In the genomic region with DNA sequence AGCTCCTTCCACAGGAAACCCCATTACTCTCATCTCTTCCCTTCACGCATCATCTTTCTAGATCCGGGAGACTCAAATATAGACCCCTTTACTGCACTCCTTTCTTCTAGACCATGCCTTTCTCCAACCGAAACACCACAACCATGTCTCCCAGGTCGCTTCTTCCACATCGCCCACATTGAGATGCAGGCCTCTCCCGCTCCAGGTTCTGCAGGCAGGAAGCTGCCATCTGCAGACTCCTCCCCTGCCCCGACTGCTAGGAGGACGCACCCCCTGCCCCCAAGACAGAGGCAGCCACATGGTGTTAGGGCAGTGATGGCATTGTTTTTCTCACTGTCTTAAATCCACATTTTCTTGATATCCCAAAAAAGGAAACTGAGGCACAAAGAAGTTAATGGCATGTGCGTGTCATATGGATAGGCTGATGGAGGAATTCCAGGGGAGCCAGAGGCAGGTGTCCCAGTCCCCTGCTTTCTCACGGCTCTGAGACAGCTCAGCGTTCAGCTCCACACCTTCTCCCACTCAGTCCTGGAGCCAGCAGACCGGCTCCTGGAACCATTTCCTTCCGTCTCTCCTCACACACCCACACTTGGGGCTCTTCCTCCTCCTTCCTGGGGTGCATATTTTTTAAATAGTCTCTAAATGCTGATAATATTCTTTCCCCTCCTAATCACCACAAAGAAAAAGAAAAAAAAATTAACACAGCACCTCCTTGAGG, we compare ENCODE assay signal across 24 cellular contexts.
"Had no signal": no experiment of that assay in that cellular context is flagged by ENCODE, and none has a peak within 500 bp of the region (broad histone marks: within the 10 kb centered on the region; RNA-seq: fewer than 3 reads in every experiment).

No MANE protein-coding gene starts in this region.

- H3K27me3 Mint-ChIP-seq: stimulated activated naive CD8-positive, alpha-beta T cell treated with anti-CD3 and anti-CD28 coated beads, Interleukin-15, Interleukin-2, amounts not matched to agents 100 ng/mL and 50 ng/mL, for 24 hours had no signal

- H3K4me3 Mint-ChIP-seq: naive thymus-derived CD8-positive, alpha-beta T cell; nephron; stimulated activated effector memory CD8-positive, alpha-beta T cell treated with anti-CD3 and anti-CD28 coated beads, Interleukin-12 subunit alpha, Interleukin-12 subunit beta, amount 100 ng/mL, for 72 hours; stimulated activated naive CD8-positive, alpha-beta T cell treated with anti-CD3 and anti-CD28 coated beads, Interleukin-15, Interleukin-2, amounts not matched to agents 100 ng/mL and 50 ng/mL, for 24 hours; type B pancreatic cell had no signal

- H3K36me3 ChIP-seq: left lung, lower lobe of right lung, pancreas, prostate gland, tibial nerve, uterus had no signal

- H3K9me3 ChIP-seq: lower lobe of right lung, pancreas, prostate gland, uterus had no signal

- H3K4me1 ChIP-seq: left lung, lower lobe of right lung, pancreas, prostate gland, tibial nerve, uterus had no signal

- H3K27ac ChIP-seq: left lung, lower lobe of right lung, pancreas, prostate gland, skin epidermis, tibial nerve, uterus had no signal

- H3K36me3 Mint-ChIP-seq: stimulated activated effector memory CD8-positive, alpha-beta T cell treated with anti-CD3 and anti-CD28 coated beads, Interleukin-12 subunit alpha, Interleukin-12 subunit beta, amount 100 ng/mL, for 72 hours; type B pancreatic cell had no signal

- H3K27me3 ChIP-seq: pancreas, tibial nerve, uterus had no signal

- ATAC-seq: left colon; left lung; lower lobe of right lung; naive thymus-derived CD8-positive, alpha-beta T cell; pancreas; right cardiac atrium; sciatic nerve had no signal

- H3K4me3 ChIP-seq: left lung, lower lobe of right lung, pancreas, prostate gland, skin epidermis, tibial nerve, uterus had no signal

- DNase-seq: kidney; left colon; left lung; lower lobe of right lung; mammary epithelial cell; mesenchymal stem cell; naive thymus-derived CD8-positive, alpha-beta T cell; pancreas; retina; right cardiac atrium; stimulated activated CD4-positive, alpha-beta T cell treated with anti-CD3 and anti-CD28 coated beads, Interleukin-12 subunit alpha, Interleukin-12 subunit beta, amount 100 ng/mL, for 4 hours; stimulated activated CD4-positive, alpha-beta T cell treated with anti-CD3 and anti-CD28 coated beads, Interleukin-15, amount 100 ng/mL, for 24 hours; stimulated activated CD4-positive, alpha-beta T cell treated with anti-CD3 and anti-CD28 coated beads, Interleukin-2, amount 100 ng/mL, for 24 hours; stimulated activated CD4-positive, alpha-beta T cell treated with anti-CD3 and anti-CD28 coated beads, Interleukin-4, amount 100 ng/mL, for 1 hour; stimulated activated naive CD4-positive, alpha-beta T cell; uterus had no signal

- H3K9me3 Mint-ChIP-seq: type B pancreatic cell had no signal

- H3K27ac Mint-ChIP-seq: nephron; stimulated activated effector memory CD8-positive, alpha-beta T cell treated with anti-CD3 and anti-CD28 coated beads, Interleukin-12 subunit alpha, Interleukin-12 subunit beta, amount 100 ng/mL, for 72 hours; stimulated activated naive CD8-positive, alpha-beta T cell treated with anti-CD3 and anti-CD28 coated beads, Interleukin-15, Interleukin-2, amounts not matched to agents 100 ng/mL and 50 ng/mL, for 24 hours; type B pancreatic cell had no signal

- H3K4me1 Mint-ChIP-seq: stimulated activated effector memory CD8-positive, alpha-beta T cell treated with anti-CD3 and anti-CD28 coated beads, Interleukin-12 subunit alpha, Interleukin-12 subunit beta, amount 100 ng/mL, for 72 hours had no signal
